In the genomic region with DNA sequence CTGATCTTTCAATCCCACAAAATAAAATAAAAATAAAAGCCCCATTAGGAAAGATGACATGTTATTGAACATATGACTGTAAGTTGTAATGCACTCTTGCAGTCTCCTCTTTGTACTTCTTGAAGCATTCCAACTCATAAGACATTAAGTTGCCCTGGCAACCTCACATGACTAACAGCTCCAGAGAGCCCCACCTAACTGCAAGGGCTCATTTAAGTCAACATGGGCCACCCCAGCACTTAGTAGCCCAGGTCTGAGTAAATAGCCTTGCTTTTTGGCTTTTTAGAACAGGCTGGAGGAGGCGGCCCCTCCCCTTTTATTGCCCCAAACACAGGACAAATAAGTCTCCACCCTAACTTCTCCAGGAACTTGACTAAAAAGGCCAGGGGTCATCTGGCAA, we compare ENCODE assay signal across 9 cellular contexts.
DNase-seq lines count a peak whose midpoint lies in the region; ATAC-seq, FAIRE-seq and TF ChIP-seq lines count a peak whose summit lies in the region.
"Had no signal": no experiment of that assay in that cellular context is flagged by ENCODE, and none has a peak within 500 bp of the region (broad histone marks: within the 10 kb centered on the region; RNA-seq: fewer than 3 reads in every experiment).

No MANE protein-coding gene starts in this region.

- peak overlapping the region; percentile 24; the same call in 2 of the 3 replicates for H3K4me3 ChIP-seq in A549
- H3K4me3 ChIP-seq: cardiac muscle cell had no signal

- TF ChIP-seq CTCF in A549 (IDR thresholded peaks at IDR 0.05): no peak

- ATAC-seq in A549: peak in 1 of 2 experiments; percentile 66; a peak in 3 of 6 replicates
- ATAC-seq in activated T-helper 17 cell treated with anti-CD3 and anti-CD28 coated beads, Interleukin-2, amount 50 U/mL, for 72 hours (replicated peaks): peak; percentile 33
- ATAC-seq in left ventricle myocardium superior: peak; percentile 32
- ATAC-seq in stimulated activated memory B cell treated with anti-CD40 and anti-IgM and Interleukin-4, amounts not matched to agents 10 μg/mL and 1 μg/mL and 100 μg/mL, for 72 hours: no peak
- ATAC-seq in HG02798 (IDR thresholded peaks at IDR 0.05; ENCODE audit: poor library complexity, unreplicated experiment): no peak
- ATAC-seq in HG03439 (IDR thresholded peaks at IDR 0.05; ENCODE audit: unreplicated experiment): no peak

- DNase-seq in A549 (ENCODE audit: low read depth in 1 of 2, low spot score in 1 of 2): peak; percentile 25 to 49
- peak; percentile 40 for DNase-seq in H54 (ENCODE audit: insufficient read length, low spot score)
- DNase-seq in left ventricle myocardium superior: peak; percentile 40
- no peak for DNase-seq in iPS-NIHi11 (ENCODE audit: low spot score)

- no peak for TF ChIP-seq EP300 in A549 (IDR thresholded peaks at IDR 0.05)

- intact Hi-C loops in left ventricle myocardium superior (cut with micrococcal nuclease): no loop called here

- H3K9me3 ChIP-seq in A549: no peaks in the 10 kb centered on the region

- peaks cover 25% of the 10 kb centered on the region for H3K4me1 ChIP-seq in A549

- TF ChIP-seq RAD21 in A549 (conservative IDR thresholded peaks at IDR 0.05 in 1 of 2, IDR thresholded peaks at IDR 0.05 in 1 of 2): no peak

- peak overlapping the region; percentile 4 for H3K4me3 Mint-ChIP-seq in activated T-helper 17 cell treated with anti-CD3 and anti-CD28 coated beads, Interleukin-2, amount 50 U/mL, for 72 hours
- no peak overlapping the region for H3K4me3 Mint-ChIP-seq in stimulated activated memory B cell treated with anti-CD40 and anti-IgM and Interleukin-4, amounts not matched to agents 10 μg/mL and 1 μg/mL and 100 μg/mL, for 72 hours

- POLR2A ChIA-PET in A549 (lab: Yijun Ruan, JAX): interaction anchor here (2.1 kb wide), 1 partner anchor 183 kb away, joined by 14 read pairs; a partner anchor contains a TSS

- H3K4me1 Mint-ChIP-seq in activated T-helper 17 cell treated with anti-CD3 and anti-CD28 coated beads, Interleukin-2, amount 50 U/mL, for 72 hours: peaks cover 25% of the 10 kb centered on the region
- peaks cover 50% of the 10 kb centered on the region for H3K4me1 Mint-ChIP-seq in stimulated activated memory B cell treated with anti-CD40 and anti-IgM and Interleukin-4, amounts not matched to agents 10 μg/mL and 1 μg/mL and 100 μg/mL, for 72 hours

- peak overlapping the region; percentile 55 for H3K27ac Mint-ChIP-seq in activated T-helper 17 cell treated with anti-CD3 and anti-CD28 coated beads, Interleukin-2, amount 50 U/mL, for 72 hours
- H3K27ac Mint-ChIP-seq in stimulated activated memory B cell treated with anti-CD40 and anti-IgM and Interleukin-4, amounts not matched to agents 10 μg/mL and 1 μg/mL and 100 μg/mL, for 72 hours: peak overlapping the region; percentile 60

- TF ChIP-seq POLR2A in A549 (IDR thresholded peaks at IDR 0.05; ENCODE audit: low read length): no peak
- TF ChIP-seq POLR2A in H54 (IDR thresholded peaks at IDR 0.05; ENCODE audit: low read depth, low read length): no peak

- H3K27ac ChIP-seq in A549: peak overlapping the region; percentile 23 to 74; a peak in 5 of 6 replicates
- H3K27ac ChIP-seq: cardiac muscle cell had no signal

- H3K4me2 ChIP-seq in A549: peak overlapping the region; percentile 84

- no peaks in the 10 kb centered on the region for H3K36me3 Mint-ChIP-seq in activated T-helper 17 cell treated with anti-CD3 and anti-CD28 coated beads, Interleukin-2, amount 50 U/mL, for 72 hours (ENCODE audit: low read depth)
- no peaks in the 10 kb centered on the region for H3K36me3 Mint-ChIP-seq in stimulated activated memory B cell treated with anti-CD40 and anti-IgM and Interleukin-4, amounts not matched to agents 10 μg/mL and 1 μg/mL and 100 μg/mL, for 72 hours

- 7% methylated on average over 1 of the region's 1 CpG for WGBS in A549 (ENCODE audit: missing lambda C conversion rate)

- H3K27me3 Mint-ChIP-seq in activated T-helper 17 cell treated with anti-CD3 and anti-CD28 coated beads, Interleukin-2, amount 50 U/mL, for 72 hours: peaks cover 50% of the 10 kb centered on the region
- peaks cover 13% of the 10 kb centered on the region for H3K27me3 Mint-ChIP-seq in stimulated activated memory B cell treated with anti-CD40 and anti-IgM and Interleukin-4, amounts not matched to agents 10 μg/mL and 1 μg/mL and 100 μg/mL, for 72 hours

- H3K9me3 Mint-ChIP-seq in activated T-helper 17 cell treated with anti-CD3 and anti-CD28 coated beads, Interleukin-2, amount 50 U/mL, for 72 hours: no peaks in the 10 kb centered on the region
- no peaks in the 10 kb centered on the region for H3K9me3 Mint-ChIP-seq in stimulated activated memory B cell treated with anti-CD40 and anti-IgM and Interleukin-4, amounts not matched to agents 10 μg/mL and 1 μg/mL and 100 μg/mL, for 72 hours

- FAIRE-seq in A549 (lab: Jason Lieb, UNC): no peak
- no peak for FAIRE-seq in H54 (lab: Jason Lieb, UNC)

- CTCF ChIA-PET in A549 (lab: Yijun Ruan, JAX): interaction anchor here (1.1 to 1.6 kb wide), 3 partner anchors 8 to 158 kb away, joined by 3 read pairs; no protein-coding TSS in a partner anchor

TF ChIP-seq in A549, 52 proteins besides CTCF, POLR2A, EP300 and RAD21:
- TF ChIP-seq MYC (IDR thresholded peaks at IDR 0.05; ENCODE audit: borderline replicate concordance, low read length): no peak
- no peak for TF ChIP-seq SREBF2 (IDR thresholded peaks at IDR 0.05)
- TF ChIP-seq, protein P1, sequence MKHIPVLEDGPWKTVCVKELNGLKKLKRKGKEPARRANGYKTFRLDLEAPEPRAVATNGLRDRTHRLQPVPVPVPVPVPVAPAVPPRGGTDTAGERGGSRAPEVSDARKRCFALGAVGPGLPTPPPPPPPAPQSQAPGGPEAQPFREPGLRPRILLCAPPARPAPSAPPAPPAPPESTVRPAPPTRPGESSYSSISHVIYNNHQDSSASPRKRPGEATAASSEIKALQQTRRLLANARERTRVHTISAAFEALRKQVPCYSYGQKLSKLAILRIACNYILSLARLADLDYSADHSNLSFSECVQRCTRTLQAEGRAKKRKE (CRISPR knock-in tag; IDR thresholded peaks at IDR 0.05; ENCODE audit: low read depth): no peak
- no peak for TF ChIP-seq MAZ (IDR thresholded peaks at IDR 0.05; ENCODE audit: borderline replicate concordance, low read depth, low read length)
- TF ChIP-seq, protein P2, sequence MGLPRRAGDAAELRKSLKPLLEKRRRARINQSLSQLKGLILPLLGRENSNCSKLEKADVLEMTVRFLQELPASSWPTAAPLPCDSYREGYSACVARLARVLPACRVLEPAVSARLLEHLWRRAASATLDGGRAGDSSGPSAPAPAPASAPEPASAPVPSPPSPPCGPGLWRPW (IDR thresholded peaks at IDR 0.05): no peak
- no peak for TF ChIP-seq TFCP2L1 (CRISPR knock-in tag; IDR thresholded peaks at IDR 0.05)
- no peak for TF ChIP-seq RFX5 (IDR thresholded peaks at IDR 0.05)
- TF ChIP-seq PHF8 (IDR thresholded peaks at IDR 0.05; ENCODE audit: borderline replicate concordance, low read depth): no peak
- no peak for TF ChIP-seq HOXB13 (CRISPR knock-in tag; IDR thresholded peaks at IDR 0.05; ENCODE audit: low read depth)
- no peak for TF ChIP-seq KDM5A (IDR thresholded peaks at IDR 0.05)
- TF ChIP-seq GATA3 (IDR thresholded peaks at IDR 0.05; ENCODE audit: borderline replicate concordance): no peak
- no peak for TF ChIP-seq CBX2 (IDR thresholded peaks at IDR 0.05; ENCODE audit: borderline replicate concordance, low read depth)

Comparison
In these comparisons a context has a peak if more than half of its experiments do, and no peak if none do; other contexts are left out.
1. ATAC-seq: peak in activated T-helper 17 cell treated with anti-CD3 and anti-CD28 coated beads, Interleukin-2, amount 50 U/mL, for 72 hours (single experiment) and left ventricle myocardium superior (single experiment); none in stimulated activated memory B cell treated with anti-CD40 and anti-IgM and Interleukin-4, amounts not matched to agents 10 μg/mL and 1 μg/mL and 100 μg/mL, for 72 hours (single experiment), HG02798 (single experiment) and HG03439 (single experiment).